Comparison of ENCODE assay signal across 9 cellular contexts in genomic region chr9:112061152-112061740, GRCh38.
A peak's percentile ranks its signal among the peaks of the same experiment; 100 is the strongest.
DNase-seq lines count a peak whose midpoint lies in the region; ATAC-seq, FAIRE-seq and TF ChIP-seq lines count a peak whose summit lies in the region.
"Had no signal": no experiment of that assay in that cellular context is flagged by ENCODE, and none has a peak within 500 bp of the region (broad histone marks: within the 10 kb centered on the region; RNA-seq: fewer than 3 reads in every experiment).

No MANE protein-coding gene starts in this region.

- POLR2A ChIA-PET in HepG2 (lab: Yijun Ruan, JAX): no interaction called here

- no peaks in the 10 kb centered on the region for H3K79me2 ChIP-seq in HepG2 (ENCODE audit: insufficient read depth, low read length)

- in situ Hi-C loops in HepG2 (cut with HindIII; ENCODE audit: extremely low pct_ligation_motif_present, low pct_unique_long_range_greater_than_20kb): no loop called here

- no peak for TF ChIP-seq POLR2A in HepG2 (IDR thresholded peaks at IDR 0.05; ENCODE audit: insufficient read depth in 1 of 2, low read depth in 2 of 2, low read length in 2 of 2)

- no peak overlapping the region for H3K9ac ChIP-seq in HepG2 (ENCODE audit: insufficient read depth, low read depth, low read length)
- H3K9ac ChIP-seq: KMS-11 had no signal

- peak overlapping the region; percentile 84 for H3K27ac ChIP-seq in caudate nucleus (ENCODE audit: low read depth, low read length)
- H3K27ac ChIP-seq in HepG2 (ENCODE audit: extremely low read length, insufficient read depth, low read length): peak overlapping the region; percentile 16
- peak overlapping the region; percentile 73 for H3K27ac ChIP-seq in substantia nigra (ENCODE audit: low read depth, low read length, poor library complexity, severe bottlenecking)
- H3K27ac ChIP-seq: KMS-11 had no signal

- ATAC-seq in GM18520 (IDR thresholded peaks at IDR 0.05; ENCODE audit: unreplicated experiment) (peak; percentile 55), HG03064 (IDR thresholded peaks at IDR 0.05; ENCODE audit: low read depth, unreplicated experiment) (peak; percentile 70), HepG2 (no peak; the same call in 2 of the 3 replicates)

- no peaks in the 10 kb centered on the region for H3K9me3 ChIP-seq in HepG2 (ENCODE audit: low read length)

- TF ChIP-seq CTCF in AG10803 (conservative IDR thresholded peaks at IDR 0.05; ENCODE audit: low read length) (no peak; the same call in 1 of the 2 replicates), HepG2 (CRISPR knock-in tag; IDR thresholded peaks at IDR 0.05) (no peak)

- H3K36me3 ChIP-seq in HepG2 (replicated peaks in 1 of 2; ENCODE audit: control insufficient read depth in 1 of 2, insufficient read depth in 2 of 2, low read length in 2 of 2): peaks cover 5 to 13% of the 10 kb centered on the region in 2 experiments; a peak in 3 of 5 replicates

- DNase-seq in AG10803 (ENCODE audit: low read depth) (peak; percentile 97), RPMI8226 (peak; percentile 59), caudate nucleus (lab: John Stamatoyannopoulos, UW) (peak in 10 of 61 donors; percentile 3 to 32 (median 12)), HepG2 (ENCODE audit: low spot score) (peak; percentile 56), substantia nigra (lab: John Stamatoyannopoulos, UW) (peak in 9 of 49 donors; percentile 6 to 37 (median 16)), HuH-7 (ENCODE audit: low spot score) (no peak)

- TF ChIP-seq EP300 in HepG2 (IDR thresholded peaks at IDR 0.05; ENCODE audit: low read depth in 2 of 2, low read length in 2 of 2) (peak in 1 of 2 experiments; percentile 26; a peak in 1 of 4 replicates), HepG2 (CRISPR knock-in tag; IDR thresholded peaks at IDR 0.05; ENCODE audit: borderline replicate concordance) (no peak)

- no peaks in the 10 kb centered on the region for H3K27me3 ChIP-seq in HepG2 (ENCODE audit: control insufficient read depth in 1 of 2, insufficient read depth in 2 of 2, low read length in 2 of 2)

- H4K20me1 ChIP-seq in HepG2 (ENCODE audit: insufficient read depth, low read length): no peaks in the 10 kb centered on the region

- no peak overlapping the region for H3K4me2 ChIP-seq in HepG2 (ENCODE audit: low read depth, low read length)
- H3K4me2 ChIP-seq: KMS-11 had no signal

- H3K4me3 ChIP-seq in AG10803 (ENCODE audit: low read length): no peak overlapping the region
- no peak overlapping the region for H3K4me3 ChIP-seq in HepG2 (replicated peaks in 1 of 3; ENCODE audit: insufficient read depth in 1 of 3, low read depth in 2 of 3, low read length in 3 of 3)

- no TSS peak for BruUV-seq in HepG2 (replicated peaks; lab: Mats Ljungman, UMichigan)

- 55% methylated on average over 3 of the region's 3 CpGs for WGBS in HepG2 (ENCODE audit: low lambda C conversion rate)

- CTCF ChIA-PET in HepG2 (lab: Yijun Ruan, JAX; ENCODE audit: low intra/inter-chr PET ratio, low total read pairs): no interaction called here

- no peak overlapping the region for H2AFZ ChIP-seq in HepG2 (ENCODE audit: low read length)

- H3K4me1 ChIP-seq in HepG2 (ENCODE audit: insufficient read depth, low read length): peaks cover 21% of the 10 kb centered on the region

- no peak for TF ChIP-seq RAD21 in HepG2 (CRISPR knock-in tag; IDR thresholded peaks at IDR 0.05)

- intact Hi-C loops in HepG2 (cut with micrococcal nuclease; ENCODE audit: unreplicated experiment): no loop called here

- FAIRE-seq in HepG2 (lab: Jason Lieb, UNC): no peak

TF ChIP-seq in HepG2, 621 proteins besides CTCF, POLR2A, EP300 and RAD21 (continues in another document):
- no peak for TF ChIP-seq ZNF362 (CRISPR knock-in tag; IDR thresholded peaks at IDR 0.05; ENCODE audit: borderline replicate concordance)
- no peak for TF ChIP-seq FOXK1 (CRISPR knock-in tag; IDR thresholded peaks at IDR 0.05; ENCODE audit: borderline replicate concordance, low read depth)
- TF ChIP-seq HOMEZ (CRISPR knock-in tag; IDR thresholded peaks at IDR 0.05; ENCODE audit: low read depth): peak; percentile 86
- peak; percentile 75 for TF ChIP-seq CREB1 (IDR thresholded peaks at IDR 0.05)
- no peak for TF ChIP-seq CREB1 (CRISPR knock-in tag; IDR thresholded peaks at IDR 0.05)
- TF ChIP-seq ZKSCAN5 (CRISPR knock-in tag; IDR thresholded peaks at IDR 0.05): no peak
- no peak for TF ChIP-seq ZFP91 (CRISPR knock-in tag; IDR thresholded peaks at IDR 0.05; ENCODE audit: borderline replicate concordance)
- peak; percentile 29; the same call in 1 of the 2 replicates for TF ChIP-seq ATF7 (IDR thresholded peaks at IDR 0.05)
- TF ChIP-seq ATF7 (CRISPR knock-in tag; IDR thresholded peaks at IDR 0.05): no peak
- no peak for TF ChIP-seq TARDBP (CRISPR knock-in tag; IDR thresholded peaks at IDR 0.05)
- TF ChIP-seq SETDB1 (CRISPR knock-in tag; IDR thresholded peaks at IDR 0.05; ENCODE audit: borderline replicate concordance): no peak
- no peak for TF ChIP-seq NAIF1 (CRISPR knock-in tag; IDR thresholded peaks at IDR 0.05; ENCODE audit: borderline replicate concordance)
- no peak for TF ChIP-seq ZNF510 (CRISPR knock-in tag; IDR thresholded peaks at IDR 0.05; ENCODE audit: low read depth)
- TF ChIP-seq ELF3 (CRISPR knock-in tag; IDR thresholded peaks at IDR 0.05): peak; percentile 29; the same call in 1 of the 2 replicates
- TF ChIP-seq FOSL2 (CRISPR knock-in tag; IDR thresholded peaks at IDR 0.05): peak; percentile 72
- TF ChIP-seq ZNF737 (CRISPR knock-in tag; IDR thresholded peaks at IDR 0.05; ENCODE audit: borderline replicate concordance): no peak
- TF ChIP-seq PHF5A (CRISPR knock-in tag; IDR thresholded peaks at IDR 0.05; ENCODE audit: low read depth, unreplicated experiment): no peak
- TF ChIP-seq, protein P1, sequence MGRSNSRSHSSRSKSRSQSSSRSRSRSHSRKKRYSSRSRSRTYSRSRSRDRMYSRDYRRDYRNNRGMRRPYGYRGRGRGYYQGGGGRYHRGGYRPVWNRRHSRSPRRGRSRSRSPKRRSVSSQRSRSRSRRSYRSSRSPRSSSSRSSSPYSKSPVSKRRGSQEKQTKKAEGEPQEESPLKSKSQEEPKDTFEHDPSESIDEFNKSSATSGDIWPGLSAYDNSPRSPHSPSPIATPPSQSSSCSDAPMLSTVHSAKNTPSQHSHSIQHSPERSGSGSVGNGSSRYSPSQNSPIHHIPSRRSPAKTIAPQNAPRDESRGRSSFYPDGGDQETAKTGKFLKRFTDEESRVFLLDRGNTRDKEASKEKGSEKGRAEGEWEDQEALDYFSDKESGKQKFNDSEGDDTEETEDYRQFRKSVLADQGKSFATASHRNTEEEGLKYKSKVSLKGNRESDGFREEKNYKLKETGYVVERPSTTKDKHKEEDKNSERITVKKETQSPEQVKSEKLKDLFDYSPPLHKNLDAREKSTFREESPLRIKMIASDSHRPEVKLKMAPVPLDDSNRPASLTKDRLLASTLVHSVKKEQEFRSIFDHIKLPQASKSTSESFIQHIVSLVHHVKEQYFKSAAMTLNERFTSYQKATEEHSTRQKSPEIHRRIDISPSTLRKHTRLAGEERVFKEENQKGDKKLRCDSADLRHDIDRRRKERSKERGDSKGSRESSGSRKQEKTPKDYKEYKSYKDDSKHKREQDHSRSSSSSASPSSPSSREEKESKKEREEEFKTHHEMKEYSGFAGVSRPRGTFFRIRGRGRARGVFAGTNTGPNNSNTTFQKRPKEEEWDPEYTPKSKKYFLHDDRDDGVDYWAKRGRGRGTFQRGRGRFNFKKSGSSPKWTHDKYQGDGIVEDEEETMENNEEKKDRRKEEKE (IDR thresholded peaks at IDR 0.05): no peak
- TF ChIP-seq, protein P2, sequence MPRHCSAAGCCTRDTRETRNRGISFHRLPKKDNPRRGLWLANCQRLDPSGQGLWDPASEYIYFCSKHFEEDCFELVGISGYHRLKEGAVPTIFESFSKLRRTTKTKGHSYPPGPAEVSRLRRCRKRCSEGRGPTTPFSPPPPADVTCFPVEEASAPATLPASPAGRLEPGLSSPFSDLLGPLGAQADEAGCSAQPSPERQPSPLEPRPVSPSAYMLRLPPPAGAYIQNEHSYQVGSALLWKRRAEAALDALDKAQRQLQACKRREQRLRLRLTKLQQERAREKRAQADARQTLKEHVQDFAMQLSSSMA (CRISPR knock-in tag; IDR thresholded peaks at IDR 0.05): no peak

Comparison
In these comparisons a context has a peak if more than half of its experiments do, and no peak if none do; other contexts are left out.
1. H3K27ac ChIP-seq: peak in every context shown above with its lines; median percentile 84 in caudate nucleus; 73 in substantia nigra; 16 in HepG2.